ENCODE assay signal across 18 cellular contexts in genomic region chr4:85030156-85030555, GRCh38.
A peak's percentile ranks its signal among the peaks of the same experiment; 100 is the strongest.
DNase-seq lines count a peak whose midpoint lies in the region; ATAC-seq and FAIRE-seq lines count a peak whose summit lies in the region.
"Had no signal": no experiment of that assay in that cellular context is flagged by ENCODE, and none has a peak within 500 bp of the region (broad histone marks: within the 10 kb centered on the region; RNA-seq: fewer than 3 reads in every experiment).

No MANE protein-coding gene starts in this region.

- no peak for ATAC-seq in stimulated activated naive CD8-positive, alpha-beta T cell treated with anti-CD3 and anti-CD28 coated beads, Interleukin-15, Interleukin-2, amounts not matched to agents 100 U/mL and 50 U/mL, for 24 hours
- no peak for ATAC-seq in HG02678 (IDR thresholded peaks at IDR 0.05; ENCODE audit: unreplicated experiment)
- ATAC-seq: A549; CD8-positive, alpha-beta T cell had no signal

- DNase-seq in LoVo (ENCODE audit: low spot score) (peak; percentile 13), astrocyte of the hippocampus (ENCODE audit: low read depth, low spot score) (peak; percentile 3), myocyte (ENCODE audit: low read depth) (peak; percentile 58), urothelium cell line (ENCODE audit: low spot score) (peak; percentile 12), HCEC 1CT (no peak)
- no peak for DNase-seq in stimulated activated naive CD8-positive, alpha-beta T cell treated with anti-CD3 and anti-CD28 coated beads, Interleukin-15, Interleukin-2, amounts not matched to agents 100 U/mL and 50 U/mL, for 24 hours
- DNase-seq: AML-193; Caco-2; Calu3; CD4-positive, alpha-beta T cell; CD8-positive, alpha-beta T cell; DMS79 treated with DMSO at 0.1 percent for 48 hours; GF-D8 had no signal

- no peak for FAIRE-seq in urothelium cell line (lab: Jason Lieb, UNC)
- FAIRE-seq: A549, D721Med, G401.6, GM12891 had no signal

Comparison
In these comparisons a context has a peak if more than half of its experiments do, and no peak if none do; other contexts are left out.
1. DNase-seq: peak in LoVo (single experiment), astrocyte of the hippocampus (single experiment), myocyte (single experiment) and urothelium cell line (single experiment); none in HCEC 1CT (single experiment) and stimulated activated naive CD8-positive, alpha-beta T cell treated with anti-CD3 and anti-CD28 coated beads, Interleukin-15, Interleukin-2, amounts not matched to agents 100 U/mL and 50 U/mL, for 24 hours (single experiment).